In genomic region chr16:19521471-19522368, GRCh38 we compare ENCODE assay signal across 8 cellular contexts. TPM values are rescaled to one million over a fixed set of nuclear protein-coding genes. Genes with fewer than 3 reads are reported as not detected.
DNase-seq lines count a peak whose midpoint lies in the region; ATAC-seq, FAIRE-seq and TF ChIP-seq lines count a peak whose summit lies in the region.

A gene with protein sequence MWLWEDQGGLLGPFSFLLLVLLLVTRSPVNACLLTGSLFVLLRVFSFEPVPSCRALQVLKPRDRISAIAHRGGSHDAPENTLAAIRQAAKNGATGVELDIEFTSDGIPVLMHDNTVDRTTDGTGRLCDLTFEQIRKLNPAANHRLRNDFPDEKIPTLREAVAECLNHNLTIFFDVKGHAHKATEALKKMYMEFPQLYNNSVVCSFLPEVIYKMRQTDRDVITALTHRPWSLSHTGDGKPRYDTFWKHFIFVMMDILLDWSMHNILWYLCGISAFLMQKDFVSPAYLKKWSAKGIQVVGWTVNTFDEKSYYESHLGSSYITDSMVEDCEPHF (minus strand): TSS chr16:19522098. CDS start chr16:19521964, 134 bp downstream.

- no peaks in the 10 kb centered on the region for H3K9me3 Mint-ChIP-seq in T-helper 1 cell treated with Interleukin-12 subunit alpha and Interleukin-12 subunit beta and Interleukin-4 antibody, amounts not matched to agents 30 μg/mL and 1 μg/mL, for 36 hours

- peaks cover 0 to 10% of the 10 kb centered on the region in 2 donors for H3K36me3 ChIP-seq in psoas muscle (ENCODE audit: insufficient read depth in 1 of 2, low read depth in 1 of 2)

- FAIRE-seq in urothelium cell line (lab: Jason Lieb, UNC): no peak

- H3K4me1 ChIP-seq in psoas muscle: peaks cover 33% of the 10 kb centered on the region

- H3K27me3 Mint-ChIP-seq in T-helper 1 cell treated with Interleukin-12 subunit alpha and Interleukin-12 subunit beta and Interleukin-4 antibody, amounts not matched to agents 30 μg/mL and 1 μg/mL, for 36 hours (ENCODE audit: low read depth): no peaks in the 10 kb centered on the region

- peak within 1 kb of the TSS; percentile 92 for H3K27ac Mint-ChIP-seq in T-helper 1 cell treated with Interleukin-12 subunit alpha and Interleukin-12 subunit beta and Interleukin-4 antibody, amounts not matched to agents 30 μg/mL and 1 μg/mL, for 36 hours

- H3K27me3 ChIP-seq in psoas muscle (ENCODE audit: insufficient read depth in 3 of 3, low read length in 2 of 3): no peaks in the 10 kb centered on the region

- peaks cover 11% of the 10 kb centered on the region for H3K36me3 Mint-ChIP-seq in T-helper 1 cell treated with Interleukin-12 subunit alpha and Interleukin-12 subunit beta and Interleukin-4 antibody, amounts not matched to agents 30 μg/mL and 1 μg/mL, for 36 hours (ENCODE audit: low read depth)

- intact Hi-C loops in left ventricle myocardium superior (cut with micrococcal nuclease): no loop called here
- intact Hi-C loops in psoas muscle (cut with DNase I): loop anchor here in 1 of 2 donors (2.0 kb wide), 1 partner anchor 33 kb away; the partner anchor contains the start of gene VPS35L

- peak; percentile 93 for DNase-seq in GM13977 (ENCODE audit: low spot score)
- peak; percentile 97 for DNase-seq in NCI-H146 (lab: John Stamatoyannopoulos, UW)
- peak; percentile 68 to 99 (median 94) for DNase-seq in amygdala (lab: John Stamatoyannopoulos, UW)
- peak; percentile 98 for DNase-seq in left ventricle myocardium superior
- DNase-seq in psoas muscle: peak; percentile 94 to 96
- peak; percentile 94 for DNase-seq in urothelium cell line (ENCODE audit: low spot score)

- peak; percentile 57 for TF ChIP-seq CTCF in GM13977 (IDR thresholded peaks at IDR 0.05; ENCODE audit: extremely low read depth, insufficient read depth, missing control alignments)
- TF ChIP-seq CTCF in psoas muscle (IDR thresholded peaks at IDR 0.05): peak; percentile 40

- 0% methylated on average over 48 to 62 of the region's 62 CpGs for WGBS in psoas muscle, 3 donors

- H3K4me3 ChIP-seq in psoas muscle: peak within 1 kb of the TSS; percentile 80

- peak; percentile 75 for ATAC-seq in HG02870 (IDR thresholded peaks at IDR 0.05; ENCODE audit: unreplicated experiment)
- ATAC-seq in left ventricle myocardium superior: peak; percentile 93
- ATAC-seq in psoas muscle: peak; percentile 90 to 93 (median 92)

- peak within 1 kb of the TSS; percentile 90 for H3K4me3 Mint-ChIP-seq in T-helper 1 cell treated with Interleukin-12 subunit alpha and Interleukin-12 subunit beta and Interleukin-4 antibody, amounts not matched to agents 30 μg/mL and 1 μg/mL, for 36 hours

- H3K4me1 Mint-ChIP-seq in T-helper 1 cell treated with Interleukin-12 subunit alpha and Interleukin-12 subunit beta and Interleukin-4 antibody, amounts not matched to agents 30 μg/mL and 1 μg/mL, for 36 hours (ENCODE audit: low read depth): peaks cover 56% of the 10 kb centered on the region

- in situ Hi-C loops in GM13977 (cut with MboI; ENCODE audit: low pct_unique_long_range_greater_than_20kb, low sequenced_read_pairs, unreplicated experiment): no loop called here

- peak within 1 kb of the TSS; percentile 86 for H3K27ac ChIP-seq in psoas muscle

- H3K9me3 ChIP-seq in psoas muscle: no peaks in the 10 kb centered on the region

RNA-seq across cellular contexts. Expression of the gene that starts here (rescaled TPM):
- total RNA-seq in left ventricle myocardium superior (110 TPM), psoas muscle (10 to 100 TPM; 50.0 to 66.3 (median 54.4) TPM)
- 10 to 100 TPM; 30.8 to 90.1 (median 51.2) TPM for polyA plus RNA-seq in psoas muscle

Comparison
In these comparisons a context has a peak if more than half of its experiments do, and no peak if none do; other contexts are left out.
1. Peak in every context shown above with its lines: DNase-seq, ATAC-seq, H3K4me3 ChIP-seq and H3K27ac ChIP-seq.